In the genomic region with DNA sequence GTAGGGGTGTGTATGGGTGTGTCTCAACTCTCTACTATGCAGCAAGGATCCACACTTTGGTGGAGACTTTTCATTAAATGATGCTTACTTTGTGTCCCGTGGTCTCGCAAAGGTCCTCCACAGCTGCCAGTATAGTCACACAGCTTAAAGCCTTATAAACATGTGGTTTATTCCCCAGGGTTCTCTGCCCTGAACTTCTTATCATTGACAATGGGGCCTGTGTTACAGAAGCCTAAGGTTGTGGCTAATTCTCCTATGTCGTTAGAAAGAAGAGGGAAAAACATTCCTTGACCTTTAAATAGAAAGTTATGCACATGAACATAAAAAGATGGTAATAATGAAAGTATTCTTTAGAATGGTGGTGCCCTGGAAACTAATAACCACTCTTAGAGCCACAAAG, we compare ENCODE assay signal across 13 cellular contexts.
"Had no signal": no experiment of that assay in that cellular context is flagged by ENCODE, and none has a peak within 500 bp of the region (broad histone marks: within the 10 kb centered on the region; RNA-seq: fewer than 3 reads in every experiment).

No MANE protein-coding gene starts in this region.

- H3K9me3 Mint-ChIP-seq: stimulated activated naive B cell treated with anti-CD40 and anti-IgM and Interleukin-4, amounts not matched to agents 10 μg/mL and 1 μg/mL and 100 μg/mL, for 72 hours had no signal

- H3K36me3 Mint-ChIP-seq: naive thymus-derived CD8-positive, alpha-beta T cell; stimulated activated naive B cell treated with anti-CD40 and anti-IgM and Interleukin-4, amounts not matched to agents 10 μg/mL and 1 μg/mL and 100 μg/mL, for 72 hours had no signal

- H3K4me1 Mint-ChIP-seq: stimulated activated naive B cell treated with anti-CD40 and anti-IgM and Interleukin-4, amounts not matched to agents 10 μg/mL and 1 μg/mL and 100 μg/mL, for 72 hours; stimulated activated naive CD8-positive, alpha-beta T cell treated with anti-CD3 and anti-CD28 coated beads, Interleukin-15, amount 100 ng/mL, for 72 hours had no signal

- H3K27ac Mint-ChIP-seq: naive thymus-derived CD8-positive, alpha-beta T cell; stimulated activated naive B cell treated with anti-CD40 and anti-IgM and Interleukin-4, amounts not matched to agents 10 μg/mL and 1 μg/mL and 100 μg/mL, for 72 hours; stimulated activated naive CD8-positive, alpha-beta T cell treated with anti-CD3 and anti-CD28 coated beads, Interleukin-15, amount 100 ng/mL, for 72 hours had no signal

- DNase-seq: colonic mucosa; dermis blood vessel endothelial cell; erythroblast; heart left ventricle; hippocampal formation; kidney glomerular epithelial cell; naive thymus-derived CD8-positive, alpha-beta T cell; posterior cingulate gyrus; stimulated activated CD4-positive, alpha-beta T cell treated with anti-CD3 and anti-CD28 coated beads, Interleukin-1b, Interleukin-23, amount 100 ng/mL, for 48 hours; stimulated activated CD4-positive, alpha-beta T cell treated with anti-CD3 and anti-CD28 coated beads, Interleukin-4, amount 100 ng/mL, for 24 hours; stimulated activated naive B cell treated with anti-CD40 and anti-IgM and Interleukin-4, amounts not matched to agents 10 μg/mL and 1 μg/mL and 100 μg/mL, for 72 hours; stimulated activated naive CD8-positive, alpha-beta T cell treated with anti-CD3 and anti-CD28 coated beads, Interleukin-15, amount 100 ng/mL, for 72 hours; testis had no signal

- ATAC-seq: heart left ventricle; naive thymus-derived CD8-positive, alpha-beta T cell; stimulated activated naive B cell treated with anti-CD40 and anti-IgM and Interleukin-4, amounts not matched to agents 10 μg/mL and 1 μg/mL and 100 μg/mL, for 72 hours; stimulated activated naive CD8-positive, alpha-beta T cell treated with anti-CD3 and anti-CD28 coated beads, Interleukin-15, amount 100 ng/mL, for 72 hours had no signal

- H3K4me3 Mint-ChIP-seq: naive thymus-derived CD8-positive, alpha-beta T cell; stimulated activated naive B cell treated with anti-CD40 and anti-IgM and Interleukin-4, amounts not matched to agents 10 μg/mL and 1 μg/mL and 100 μg/mL, for 72 hours; stimulated activated naive CD8-positive, alpha-beta T cell treated with anti-CD3 and anti-CD28 coated beads, Interleukin-15, amount 100 ng/mL, for 72 hours had no signal
